Comparison of ENCODE assay signal across 8 cellular contexts in genomic region chr6:101226677-101227135, GRCh38.
A peak's percentile ranks its signal among the peaks of the same experiment; 100 is the strongest.
DNase-seq lines count a peak whose midpoint lies in the region; ATAC-seq lines count a peak whose summit lies in the region.

No MANE protein-coding gene starts in this region.

- H3K36me3 ChIP-seq in Karpas-422 (ENCODE audit: insufficient read depth, low read length) = no peaks in the 10 kb centered on the region

- H3K9me3 ChIP-seq in Karpas-422 (ENCODE audit: low read length) = no peaks in the 10 kb centered on the region

- no peak overlapping the region for H3K4me2 ChIP-seq in Karpas-422 (ENCODE audit: low read depth, low read length, poor library complexity, severe bottlenecking)

- peak; percentile 55 for DNase-seq in NCI-H748 (lab: John Stamatoyannopoulos, UW; ENCODE audit: unreplicated experiment)
- DNase-seq in NCI-H748 treated with DMSO at 0.1 percent for 48 hours (lab: John Stamatoyannopoulos, UW) = no peak
- peak; percentile 72 for DNase-seq in Karpas-422
- DNase-seq in amniotic epithelial cell (ENCODE audit: low read depth) = peak; percentile 40
- DNase-seq in non-pigmented ciliary epithelial cell (ENCODE audit: low read depth) = peak; percentile 2
- DNase-seq in GDM1 (lab: John Stamatoyannopoulos, UW) = no peak

- no peak overlapping the region for H3K9ac ChIP-seq in Karpas-422 (ENCODE audit: low read length)

- no peaks in the 10 kb centered on the region for H3K9me2 ChIP-seq in Karpas-422 (replicated peaks; ENCODE audit: insufficient read depth, low read length)

- H3K79me2 ChIP-seq in Karpas-422 (ENCODE audit: low read length) = no peaks in the 10 kb centered on the region

- H3K4me1 ChIP-seq in Karpas-422 (ENCODE audit: low read length) = no peaks in the 10 kb centered on the region

- no peaks in the 10 kb centered on the region for H3K27me3 ChIP-seq in Karpas-422 (ENCODE audit: low read length)

- no peak overlapping the region for H3K4me3 ChIP-seq in Karpas-422 (ENCODE audit: low read length)

- no peaks in the 10 kb centered on the region for H4K20me1 ChIP-seq in Karpas-422 (ENCODE audit: insufficient read depth, low read depth, low read length)

- H2AFZ ChIP-seq in Karpas-422 (ENCODE audit: low read length) = no peak overlapping the region

- ATAC-seq in HG02973 (IDR thresholded peaks at IDR 0.05; ENCODE audit: unreplicated experiment) = no peak
- no peak for ATAC-seq in HG02970 (IDR thresholded peaks at IDR 0.05; ENCODE audit: low FRiP score, unreplicated experiment)

- no peak overlapping the region for H3K27ac ChIP-seq in Karpas-422 (ENCODE audit: low read length)

Comparison
In these comparisons a context has a peak if more than half of its experiments do, and no peak if none do; other contexts are left out.
1. DNase-seq: peak in NCI-H748 (single experiment), Karpas-422 (single experiment), amniotic epithelial cell (single experiment) and non-pigmented ciliary epithelial cell (single experiment); none in NCI-H748 treated with DMSO at 0.1 percent for 48 hours (single experiment) and GDM1 (single experiment).